In the genomic region with DNA sequence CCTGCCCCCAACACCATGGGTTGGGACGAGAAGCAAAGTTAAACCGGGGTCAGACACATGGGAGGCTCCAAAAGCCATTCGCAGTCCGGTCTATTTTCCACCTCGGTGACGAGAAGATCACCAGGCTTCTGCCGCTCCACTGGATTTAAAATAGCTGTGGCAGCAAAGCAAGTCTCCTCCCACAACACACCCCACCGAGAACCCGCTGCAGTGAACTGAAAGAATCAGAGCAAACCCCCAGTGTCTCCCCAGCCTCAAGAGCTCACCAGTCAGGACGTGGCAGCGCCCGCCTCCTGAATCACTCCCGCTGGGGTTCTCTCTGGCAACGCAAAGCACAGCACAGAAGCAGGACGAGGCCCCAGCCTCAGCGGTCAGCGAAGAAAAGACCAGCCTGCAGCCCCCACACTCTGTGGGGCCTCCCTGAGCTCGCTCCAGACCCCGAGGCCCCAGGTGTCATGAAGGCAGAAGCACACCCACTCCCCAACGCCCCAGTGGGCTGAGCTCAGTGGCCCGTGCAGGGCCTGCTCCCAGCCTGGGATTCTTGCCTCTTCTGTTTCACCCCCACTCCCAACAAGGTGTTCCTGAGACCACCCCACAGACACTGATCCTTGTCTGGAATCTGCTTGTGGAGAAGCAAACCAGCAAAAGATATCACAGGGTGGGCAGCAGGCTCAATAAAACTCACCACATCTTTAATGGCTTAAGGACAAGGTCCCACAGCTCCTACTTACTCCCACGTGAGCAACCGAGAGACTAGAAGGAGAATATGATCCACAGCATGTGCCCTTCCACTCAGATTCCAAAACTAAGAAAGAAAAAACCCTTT, we compare ENCODE assay signal across 16 cellular contexts.
"Had no signal": no experiment of that assay in that cellular context is flagged by ENCODE, and none has a peak within 500 bp of the region (broad histone marks: within the 10 kb centered on the region; RNA-seq: fewer than 3 reads in every experiment).

No MANE protein-coding gene starts in this region.

- H3K27me3 ChIP-seq: ascending aorta, hepatocyte, SJCRH30, tibial nerve, vagina had no signal

- H3K9me3 ChIP-seq: SJCRH30 had no signal

- H3K27ac ChIP-seq: ascending aorta, gastroesophageal sphincter, hepatocyte, SJCRH30, tibial nerve, vagina had no signal

- H3K27ac Mint-ChIP-seq: activated CD4-positive, alpha-beta T cell treated with anti-CD3 and anti-CD28 coated beads, Interleukin-2, amount 10 ng/mL, durations not matched to agents 24 days and 14 days; activated CD8-positive, alpha-beta T cell treated with anti-CD3 and anti-CD28 coated beads, Interleukin-2, amount 10 ng/mL, durations not matched to agents 7 days and 5 days; activated naive CD8-positive, alpha-beta T cell treated with anti-CD3 and anti-CD28 coated beads, Interleukin-2, amount 50 U/mL, for 24 hours had no signal

- H3K4me3 Mint-ChIP-seq: activated CD4-positive, alpha-beta T cell treated with anti-CD3 and anti-CD28 coated beads, Interleukin-2, amount 10 ng/mL, durations not matched to agents 24 days and 14 days; activated CD8-positive, alpha-beta T cell treated with anti-CD3 and anti-CD28 coated beads, Interleukin-2, amount 10 ng/mL, durations not matched to agents 7 days and 5 days; activated naive CD8-positive, alpha-beta T cell treated with anti-CD3 and anti-CD28 coated beads, Interleukin-2, amount 50 U/mL, for 24 hours had no signal

- H3K4me1 Mint-ChIP-seq: activated CD4-positive, alpha-beta T cell treated with anti-CD3 and anti-CD28 coated beads, Interleukin-2, amount 10 ng/mL, durations not matched to agents 24 days and 14 days; activated naive CD8-positive, alpha-beta T cell treated with anti-CD3 and anti-CD28 coated beads, Interleukin-2, amount 50 U/mL, for 24 hours had no signal

- H3K36me3 ChIP-seq: ascending aorta, gastroesophageal sphincter, SJCRH30, tibial nerve, vagina had no signal

- H3K4me3 ChIP-seq: ascending aorta, gastroesophageal sphincter, hepatocyte, SJCRH30, tibial nerve, vagina had no signal

- H3K4me1 ChIP-seq: ascending aorta, gastroesophageal sphincter, SJCRH30, tibial nerve, vagina had no signal

- FAIRE-seq: bronchial epithelial cell, endometrium had no signal

- ATAC-seq: activated CD8-positive, alpha-beta T cell treated with anti-CD3 and anti-CD28 coated beads, Interleukin-2, amount 10 ng/mL, durations not matched to agents 7 days and 5 days; activated naive CD8-positive, alpha-beta T cell treated with anti-CD3 and anti-CD28 coated beads, Interleukin-2, amount 50 U/mL, for 24 hours; gastroesophageal sphincter had no signal

- DNase-seq: activated CD4-positive, alpha-beta T cell treated with anti-CD3 and anti-CD28 coated beads, Interleukin-2, amount 10 ng/mL, durations not matched to agents 24 days and 14 days; activated CD4-positive, CD25-positive, alpha-beta regulatory T cell; activated CD8-positive, alpha-beta T cell treated with anti-CD3 and anti-CD28 coated beads, Interleukin-2, amount 10 ng/mL, durations not matched to agents 7 days and 5 days; activated naive CD4-positive, alpha-beta T cell; activated naive CD8-positive, alpha-beta T cell treated with anti-CD3 and anti-CD28 coated beads, Interleukin-2, amount 50 U/mL, for 24 hours; mesendoderm; SJCRH30; stimulated activated CD4-positive, alpha-beta T cell treated with anti-CD3 and anti-CD28 coated beads, Interleukin-1b, Interleukin-23, amount 100 ng/mL, for 48 hours; T-helper 2 cell had no signal

- H3K27me3 Mint-ChIP-seq: activated CD4-positive, alpha-beta T cell treated with anti-CD3 and anti-CD28 coated beads, Interleukin-2, amount 10 ng/mL, durations not matched to agents 24 days and 14 days had no signal
